Comparison of ENCODE assay signal across 22 cellular contexts in the genomic region with DNA sequence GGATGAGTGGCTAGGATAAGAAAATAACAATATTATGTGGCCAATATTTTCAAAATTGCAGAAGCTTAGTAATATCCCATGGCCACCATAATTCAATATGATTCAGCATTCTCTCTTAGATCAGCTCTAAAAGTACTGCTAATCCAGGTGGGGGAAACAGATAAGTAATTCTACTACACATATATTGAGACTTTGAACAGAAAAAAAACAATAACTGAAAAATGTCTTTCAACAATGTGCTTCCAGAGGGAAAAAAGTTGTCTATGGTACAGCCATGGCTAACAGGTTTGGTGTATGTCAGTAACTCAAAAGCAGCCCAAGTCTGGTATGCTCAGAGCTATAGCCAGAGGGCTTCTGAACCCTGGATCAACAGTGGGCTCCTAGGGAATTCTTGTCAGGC.
"Had no signal": no experiment of that assay in that cellular context is flagged by ENCODE, and none has a peak within 500 bp of the region (broad histone marks: within the 10 kb centered on the region; RNA-seq: fewer than 3 reads in every experiment).

No MANE protein-coding gene starts in this region.

- H3K27ac Mint-ChIP-seq: mesothelial cell of epicardium; natural killer cell; neural progenitor cell; stimulated activated naive B cell treated with anti-CD40 and anti-IgM and Interleukin-4, amounts not matched to agents 10 μg/mL and 1 μg/mL and 100 μg/mL, for 72 hours; stimulated activated naive CD8-positive, alpha-beta T cell treated with anti-CD3 and anti-CD28 coated beads, Interleukin-15, amount 100 ng/mL, for 72 hours; type B pancreatic cell had no signal

- H3K4me1 Mint-ChIP-seq: naive B cell; nephron progenitor cell; neural progenitor cell; stimulated activated naive B cell treated with anti-CD40 and anti-IgM and Interleukin-4, amounts not matched to agents 10 μg/mL and 1 μg/mL and 100 μg/mL, for 72 hours had no signal

- H3K27me3 Mint-ChIP-seq: naive B cell; stimulated activated naive B cell treated with anti-CD40 and anti-IgM and Interleukin-4, amounts not matched to agents 10 μg/mL and 1 μg/mL and 100 μg/mL, for 72 hours; stimulated activated naive CD8-positive, alpha-beta T cell treated with anti-CD3 and anti-CD28 coated beads, Interleukin-15, amount 100 ng/mL, for 72 hours; type B pancreatic cell had no signal

- DNase-seq: islet precursor cell; left ventricle myocardium inferior; mesendoderm; naive B cell; natural killer cell; nephron progenitor cell; occipital lobe; ovary; retina; right cardiac atrium; stimulated activated CD4-positive, alpha-beta T cell treated with anti-CD3 and anti-CD28 coated beads, Interleukin-12 subunit alpha, Interleukin-12 subunit beta, amount 100 ng/mL, for 4 hours; stimulated activated CD4-positive, alpha-beta T cell treated with anti-CD3 and anti-CD28 coated beads, Interleukin-15, amount 100 ng/mL, for 24 hours; stimulated activated CD4-positive, alpha-beta T cell treated with anti-CD3 and anti-CD28 coated beads, Interleukin-2, amount 100 ng/mL, for 24 hours; stimulated activated CD4-positive, alpha-beta T cell treated with anti-CD3 and anti-CD28 coated beads, Interleukin-4, amount 100 ng/mL, for 1 hour; stimulated activated naive B cell treated with anti-CD40 and anti-IgM and Interleukin-4, amounts not matched to agents 10 μg/mL and 1 μg/mL and 100 μg/mL, for 72 hours; stimulated activated naive CD8-positive, alpha-beta T cell treated with anti-CD3 and anti-CD28 coated beads, Interleukin-15, amount 100 ng/mL, for 72 hours; substantia nigra; uterus had no signal

- H3K36me3 Mint-ChIP-seq: natural killer cell had no signal

- H3K9me3 Mint-ChIP-seq: mesothelial cell of epicardium; naive B cell; natural killer cell; nephron progenitor cell; neural progenitor cell; stimulated activated naive B cell treated with anti-CD40 and anti-IgM and Interleukin-4, amounts not matched to agents 10 μg/mL and 1 μg/mL and 100 μg/mL, for 72 hours; stimulated activated naive CD8-positive, alpha-beta T cell treated with anti-CD3 and anti-CD28 coated beads, Interleukin-15, amount 100 ng/mL, for 72 hours; type B pancreatic cell had no signal

- ATAC-seq: natural killer cell; right cardiac atrium; sciatic nerve; stimulated activated naive B cell treated with anti-CD40 and anti-IgM and Interleukin-4, amounts not matched to agents 10 μg/mL and 1 μg/mL and 100 μg/mL, for 72 hours; stimulated activated naive CD8-positive, alpha-beta T cell treated with anti-CD3 and anti-CD28 coated beads, Interleukin-15, amount 100 ng/mL, for 72 hours had no signal

- H3K4me3 Mint-ChIP-seq: mesothelial cell of epicardium; naive B cell; natural killer cell; nephron progenitor cell; neural progenitor cell; stimulated activated naive B cell treated with anti-CD40 and anti-IgM and Interleukin-4, amounts not matched to agents 10 μg/mL and 1 μg/mL and 100 μg/mL, for 72 hours; stimulated activated naive CD8-positive, alpha-beta T cell treated with anti-CD3 and anti-CD28 coated beads, Interleukin-15, amount 100 ng/mL, for 72 hours; type B pancreatic cell had no signal
